Comparison of ENCODE assay signal across 12 cellular contexts in genomic region chr11:12540913-12541587, GRCh38.
DNase-seq lines count a peak whose midpoint lies in the region; ATAC-seq and TF ChIP-seq lines count a peak whose summit lies in the region.
"Had no signal": no experiment of that assay in that cellular context is flagged by ENCODE, and none has a peak within 500 bp of the region (broad histone marks: within the 10 kb centered on the region; RNA-seq: fewer than 3 reads in every experiment).

No MANE protein-coding gene starts in this region.

- no peaks in the 10 kb centered on the region for H3K36me3 ChIP-seq in SJSA1
- no peaks in the 10 kb centered on the region for H3K36me3 ChIP-seq in muscle layer of duodenum (ENCODE audit: control insufficient read depth in 1 of 2, insufficient read depth in 2 of 2, low read length in 2 of 2)

- no peaks in the 10 kb centered on the region for H3K27me3 ChIP-seq in SJSA1 (replicated peaks)
- no peaks in the 10 kb centered on the region for H3K27me3 ChIP-seq in muscle layer of duodenum (ENCODE audit: low read depth, low read length)

- no peaks in the 10 kb centered on the region for H3K9me3 Mint-ChIP-seq in stimulated activated effector memory CD8-positive, alpha-beta T cell treated with anti-CD3 and anti-CD28 coated beads, Interleukin-12 subunit alpha, Interleukin-12 subunit beta, amount 100 ng/mL, for 72 hours
- H3K9me3 Mint-ChIP-seq in activated CD4-positive, alpha-beta T cell treated with anti-CD3 and anti-CD28 coated beads, Interleukin-2, amount 10 ng/mL, durations not matched to agents 7 days and 5 days, result no peaks in the 10 kb centered on the region
- H3K9me3 Mint-ChIP-seq: T-helper 1 cell treated with Interleukin-12 subunit alpha and Interleukin-12 subunit beta and Interleukin-4 antibody, amounts not matched to agents 30 μg/mL and 1 μg/mL, for 36 hours had no signal

- H3K4me3 ChIP-seq in SJSA1 (no peak overlapping the region), fibroblast of pulmonary artery (replicated peaks; ENCODE audit: low read depth, low read length) (no peak overlapping the region), muscle layer of duodenum (ENCODE audit: low read depth in 1 of 2, low read length in 2 of 2) (no peak overlapping the region)

- peak; percentile 50 for TF ChIP-seq CTCF in fibroblast of pulmonary artery (IDR thresholded peaks at IDR 0.05; ENCODE audit: low read length, missing control alignments)

- peaks cover 3% of the 10 kb centered on the region for H3K27me3 Mint-ChIP-seq in activated CD4-positive, alpha-beta T cell treated with anti-CD3 and anti-CD28 coated beads, Interleukin-2, amount 10 ng/mL, durations not matched to agents 7 days and 5 days

- H3K4me3 Mint-ChIP-seq in stimulated activated effector memory CD8-positive, alpha-beta T cell treated with anti-CD3 and anti-CD28 coated beads, Interleukin-12 subunit alpha, Interleukin-12 subunit beta, amount 100 ng/mL, for 72 hours, result no peak overlapping the region
- H3K4me3 Mint-ChIP-seq in activated CD4-positive, alpha-beta T cell treated with anti-CD3 and anti-CD28 coated beads, Interleukin-2, amount 10 ng/mL, durations not matched to agents 7 days and 5 days, result no peak overlapping the region
- H3K4me3 Mint-ChIP-seq: activated naive CD8-positive, alpha-beta T cell; CD4-positive, CD25-positive, alpha-beta regulatory T cell; T-helper 1 cell treated with Interleukin-12 subunit alpha and Interleukin-12 subunit beta and Interleukin-4 antibody, amounts not matched to agents 30 μg/mL and 1 μg/mL, for 36 hours had no signal

- DNase-seq in AG08395 (ENCODE audit: low spot score), result peak; percentile 94
- DNase-seq in SJSA1 (ENCODE audit: low read depth in 1 of 2, low spot score in 2 of 2), result peak; percentile 78 to 80
- DNase-seq in fibroblast of pulmonary artery (ENCODE audit: low read depth), result peak; percentile 89
- DNase-seq in cerebellar nuclear complex (lab: John Stamatoyannopoulos, UW), result no peak
- no peak for DNase-seq in stimulated activated effector memory CD8-positive, alpha-beta T cell treated with anti-CD3 and anti-CD28 coated beads, Interleukin-12 subunit alpha, Interleukin-12 subunit beta, amount 100 ng/mL, for 72 hours (ENCODE audit: low spot score in 2 of 2)
- no peak for DNase-seq in NCI-H146 (lab: John Stamatoyannopoulos, UW)
- DNase-seq in activated CD4-positive, alpha-beta T cell treated with anti-CD3 and anti-CD28 coated beads, Interleukin-2, amount 10 ng/mL, durations not matched to agents 7 days and 5 days, result no peak
- DNase-seq: CD4-positive, CD25-positive, alpha-beta regulatory T cell; NCI-H1694 treated with DMSO at 0.1 percent for 48 hours had no signal

- no peaks in the 10 kb centered on the region for H3K9me3 ChIP-seq in SJSA1 (replicated peaks)
- H3K9me3 ChIP-seq in muscle layer of duodenum (ENCODE audit: control insufficient read depth in 1 of 2, low read length in 2 of 2), result no peaks in the 10 kb centered on the region

- H3K36me3 Mint-ChIP-seq in stimulated activated effector memory CD8-positive, alpha-beta T cell treated with anti-CD3 and anti-CD28 coated beads, Interleukin-12 subunit alpha, Interleukin-12 subunit beta, amount 100 ng/mL, for 72 hours, result no peaks in the 10 kb centered on the region
- no peaks in the 10 kb centered on the region for H3K36me3 Mint-ChIP-seq in activated CD4-positive, alpha-beta T cell treated with anti-CD3 and anti-CD28 coated beads, Interleukin-2, amount 10 ng/mL, durations not matched to agents 7 days and 5 days (ENCODE audit: low read depth)
- H3K36me3 Mint-ChIP-seq: activated naive CD8-positive, alpha-beta T cell; CD4-positive, CD25-positive, alpha-beta regulatory T cell had no signal

- no peaks in the 10 kb centered on the region for H3K4me1 Mint-ChIP-seq in stimulated activated effector memory CD8-positive, alpha-beta T cell treated with anti-CD3 and anti-CD28 coated beads, Interleukin-12 subunit alpha, Interleukin-12 subunit beta, amount 100 ng/mL, for 72 hours
- no peaks in the 10 kb centered on the region for H3K4me1 Mint-ChIP-seq in activated CD4-positive, alpha-beta T cell treated with anti-CD3 and anti-CD28 coated beads, Interleukin-2, amount 10 ng/mL, durations not matched to agents 7 days and 5 days
- H3K4me1 Mint-ChIP-seq: CD4-positive, CD25-positive, alpha-beta regulatory T cell had no signal

- no peak for ATAC-seq in stimulated activated effector memory CD8-positive, alpha-beta T cell treated with anti-CD3 and anti-CD28 coated beads, Interleukin-12 subunit alpha, Interleukin-12 subunit beta, amount 100 ng/mL, for 72 hours

- POLR2A ChIA-PET in activated CD4-positive, alpha-beta T cell treated with anti-CD3 and anti-CD28 coated beads, Interleukin-2, amount 10 ng/mL, durations not matched to agents 7 days and 5 days (lab: Charles Lee), result no interaction called here

- H3K27ac Mint-ChIP-seq in stimulated activated effector memory CD8-positive, alpha-beta T cell treated with anti-CD3 and anti-CD28 coated beads, Interleukin-12 subunit alpha, Interleukin-12 subunit beta, amount 100 ng/mL, for 72 hours, result no peak overlapping the region
- H3K27ac Mint-ChIP-seq in activated CD4-positive, alpha-beta T cell treated with anti-CD3 and anti-CD28 coated beads, Interleukin-2, amount 10 ng/mL, durations not matched to agents 7 days and 5 days, result no peak overlapping the region
- H3K27ac Mint-ChIP-seq: activated naive CD8-positive, alpha-beta T cell; CD4-positive, CD25-positive, alpha-beta regulatory T cell; T-helper 1 cell treated with Interleukin-12 subunit alpha and Interleukin-12 subunit beta and Interleukin-4 antibody, amounts not matched to agents 30 μg/mL and 1 μg/mL, for 36 hours had no signal

- peaks cover 48% of the 10 kb centered on the region for H3K4me1 ChIP-seq in SJSA1 (replicated peaks)
- H3K4me1 ChIP-seq in muscle layer of duodenum (ENCODE audit: control insufficient read depth in 1 of 2, insufficient read depth in 2 of 2, low read length in 2 of 2), result peaks cover 0 to 17% of the 10 kb centered on the region in 2 donors

- CTCF ChIA-PET in activated CD4-positive, alpha-beta T cell treated with anti-CD3 and anti-CD28 coated beads, Interleukin-2, amount 10 ng/mL, durations not matched to agents 7 days and 5 days (lab: Charles Lee), result no interaction called here

- H3K27ac ChIP-seq in SJSA1 (peak overlapping the region; percentile 88), muscle layer of duodenum (ENCODE audit: low read length) (peak overlapping the region; percentile 86)

Comparison
In these comparisons a context has a peak if more than half of its experiments do, and no peak if none do; other contexts are left out.
1. DNase-seq: peak in AG08395 (single experiment), SJSA1 (2 of 2) and fibroblast of pulmonary artery (single experiment); none in cerebellar nuclear complex (0 of 2), stimulated activated effector memory CD8-positive, alpha-beta T cell treated with anti-CD3 and anti-CD28 coated beads, Interleukin-12 subunit alpha, Interleukin-12 subunit beta, amount 100 ng/mL, for 72 hours (0 of 2), NCI-H146 (single experiment) and activated CD4-positive, alpha-beta T cell treated with anti-CD3 and anti-CD28 coated beads, Interleukin-2, amount 10 ng/mL, durations not matched to agents 7 days and 5 days (single experiment).